Comparison of ENCODE assay signal across 8 cellular contexts in the genomic region with DNA sequence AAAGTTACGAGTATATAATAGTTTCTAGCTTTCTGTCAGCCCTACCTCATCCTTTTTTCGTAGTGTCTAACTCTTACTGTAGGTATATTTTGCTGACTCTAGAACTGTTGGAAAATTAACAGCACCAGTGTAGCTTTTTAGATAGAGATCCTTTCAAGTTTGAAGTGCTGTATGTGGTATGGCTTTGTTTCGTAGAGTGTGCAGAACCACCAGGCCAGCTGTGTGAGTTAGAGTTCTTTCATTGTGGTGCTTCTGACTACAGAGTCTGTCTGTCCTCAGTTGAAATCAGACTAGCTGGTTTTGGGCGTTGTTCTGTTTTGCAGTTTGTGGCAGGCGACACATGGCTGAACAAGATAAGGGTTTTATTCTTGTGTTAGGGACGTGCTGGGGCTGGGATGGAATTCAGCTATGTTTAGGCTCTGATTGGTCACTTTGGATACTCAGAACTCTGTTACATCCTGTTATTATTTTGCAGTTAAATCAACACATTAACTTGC. TPM values are rescaled to one million over a fixed set of nuclear protein-coding genes. Genes with fewer than 3 reads are reported as not detected.
A peak's percentile ranks its signal among the peaks of the same experiment; 100 is the strongest.
DNase-seq lines count a peak whose midpoint lies in the region; ATAC-seq and TF ChIP-seq lines count a peak whose summit lies in the region.

No MANE protein-coding gene starts in this region.

- H3K27me3 Mint-ChIP-seq in Calu3 (ENCODE audit: unreplicated experiment) (no peaks in the 10 kb centered on the region), neural crest cell (ENCODE audit: low read depth) (no peaks in the 10 kb centered on the region)

- H3K4me1 ChIP-seq in PC-3 (ENCODE audit: insufficient read depth, low read length) = peaks cover 55% of the 10 kb centered on the region

- H4K20me1 ChIP-seq in PC-3 (ENCODE audit: low read length) = peaks cover 64% of the 10 kb centered on the region

- H2AFZ ChIP-seq in PC-3 (ENCODE audit: low read length) = no peak overlapping the region

- no peaks in the 10 kb centered on the region for H3K9me2 ChIP-seq in PC-3 (replicated peaks; ENCODE audit: low read length)

- POLR2A ChIA-PET in PC-3 (lab: Charles Lee; ENCODE audit: unreplicated experiment) = no interaction called here

- peaks cover 78% of the 10 kb centered on the region for H3K79me2 ChIP-seq in PC-3 (ENCODE audit: low read length)

- no TSS peak for BruUV-seq in Calu3 (replicated peaks; lab: Mats Ljungman, UMichigan)
- BruUV-seq in PC-3 (replicated peaks; lab: Mats Ljungman, UMichigan) = no TSS peak

- H3K9me3 Mint-ChIP-seq in Calu3 (ENCODE audit: low read depth, unreplicated experiment) (no peaks in the 10 kb centered on the region), neural crest cell (no peaks in the 10 kb centered on the region)

- ATAC-seq in PC-3 = no peak
- no peak for ATAC-seq in HG03097 (IDR thresholded peaks at IDR 0.05; ENCODE audit: low FRiP score, unreplicated experiment)

- H3K27ac Mint-ChIP-seq in Calu3 (ENCODE audit: unreplicated experiment) = peak overlapping the region; percentile 64
- H3K27ac Mint-ChIP-seq in neural crest cell (ENCODE audit: unreplicated experiment) = peak overlapping the region; percentile 12

- no peak overlapping the region for H3K27ac ChIP-seq in PC-3 (ENCODE audit: low read length)

- peaks cover 3% of the 10 kb centered on the region for H3F3A ChIP-seq in PC-3 (ENCODE audit: low read length, unreplicated experiment)

- DNase-seq in Calu3 (peak; percentile 22), PC-3 (peak; percentile 44), fibroblast of mammary gland (ENCODE audit: low read depth) (peak; percentile 35), neural crest cell (ENCODE audit: low read depth, low spot score) (no peak), NCI-H187 (lab: John Stamatoyannopoulos, UW) (no peak), NCI-H2196 (lab: John Stamatoyannopoulos, UW; ENCODE audit: unreplicated experiment) (no peak), SKM-1 (lab: John Stamatoyannopoulos, UW; ENCODE audit: unreplicated experiment) (no peak)

- intact Hi-C loops in Calu3 (cut with micrococcal nuclease; ENCODE audit: unreplicated experiment) (loop anchor here (2.0 to 10.0 kb wide), 3 partner anchors 59 to 345 kb away; no protein-coding TSS in a partner anchor), PC-3 (cut with micrococcal nuclease) (loop anchor here (5.0 kb wide), 2 partner anchors 43 to 143 kb away; no protein-coding TSS in a partner anchor)

- TF ChIP-seq CTCF in Calu3 (IDR thresholded peaks at IDR 0.05; ENCODE audit: unreplicated experiment) (no peak), PC-3 (conservative IDR thresholded peaks at IDR 0.05; ENCODE audit: low read depth, low read length) (no peak), fibroblast of mammary gland (conservative IDR thresholded peaks at IDR 0.05; ENCODE audit: control insufficient read depth, insufficient read depth, low read depth, low read length) (no peak), neural crest cell (conservative IDR thresholded peaks at IDR 0.05) (no peak)

- H3K9ac ChIP-seq in PC-3 (ENCODE audit: low read length) = peak overlapping the region; percentile 18

- CTCF ChIA-PET in Calu3 (lab: Charles Lee) (interaction anchor here (0.5 kb wide), 1 partner anchor 154 kb away, joined by 5 read pairs; no protein-coding TSS in a partner anchor), PC-3 (lab: Charles Lee) (interaction anchor here (0.9 kb wide), 2 partner anchors 39 to 61 kb away, joined by 3 to 4 read pairs; no protein-coding TSS in a partner anchor)

- H3K27me3 ChIP-seq in PC-3 (ENCODE audit: low read length) = no peaks in the 10 kb centered on the region

- H3K4me2 ChIP-seq in PC-3 (ENCODE audit: low read length) = peak overlapping the region; percentile 87

- no peaks in the 10 kb centered on the region for H3K9me3 ChIP-seq in PC-3 (ENCODE audit: low read length)

- peak overlapping the region; percentile 93 for H3K4me3 Mint-ChIP-seq in Calu3 (ENCODE audit: low read depth, unreplicated experiment)
- H3K4me3 Mint-ChIP-seq in neural crest cell = peak overlapping the region; percentile 86

- peaks cover 37% of the 10 kb centered on the region for H3K36me3 Mint-ChIP-seq in Calu3 (ENCODE audit: insufficient read depth, unreplicated experiment)
- no peaks in the 10 kb centered on the region for H3K36me3 Mint-ChIP-seq in neural crest cell (ENCODE audit: low read depth)

- no peaks in the 10 kb centered on the region for H3K36me3 ChIP-seq in PC-3 (ENCODE audit: low read depth, low read length)

- H3K4me3 ChIP-seq in PC-3 (ENCODE audit: low read length) = peak overlapping the region; percentile 85
- H3K4me3 ChIP-seq in fibroblast of mammary gland (ENCODE audit: control insufficient read depth, low read depth, low read length) = peak overlapping the region; percentile 33

- peaks cover 21% of the 10 kb centered on the region for H3K4me1 Mint-ChIP-seq in Calu3 (ENCODE audit: low read depth, unreplicated experiment)
- peaks cover 47% of the 10 kb centered on the region for H3K4me1 Mint-ChIP-seq in neural crest cell

RNA-seq across cellular contexts. Expression of a gene that starts 3.2 kb away (rescaled TPM):
- total RNA-seq in Calu3 (2022) (50.0 and 55.2 TPM in 2 replicates), PC-3 (2014; rRNA removed) (41.0 and 54.4 TPM in 2 replicates), neural crest cell (66.1 and 66.2 TPM in 2 replicates)

RNA-seq across cellular contexts. Expression of a gene that starts 14.3 kb away (rescaled TPM):
- total RNA-seq in Calu3 (2022) (4.9 and 5.9 TPM in 2 replicates), PC-3 (2014; rRNA removed) (4.2 and 6.2 TPM in 2 replicates), neural crest cell (16.7 and 16.8 TPM in 2 replicates)

Comparison
In these comparisons a context has a peak if more than half of its experiments do, and no peak if none do; other contexts are left out.
1. DNase-seq: peak in Calu3 (single experiment), PC-3 (single experiment) and fibroblast of mammary gland (single experiment); none in neural crest cell (single experiment), NCI-H187 (0 of 2), NCI-H2196 (single experiment) and SKM-1 (single experiment).